In genomic region chr14:54816450-54816849, GRCh38 we compare ENCODE assay signal across 26 cellular contexts.
"Had no signal": no experiment of that assay in that cellular context is flagged by ENCODE, and none has a peak within 500 bp of the region (broad histone marks: within the 10 kb centered on the region; RNA-seq: fewer than 3 reads in every experiment).

No MANE protein-coding gene starts in this region.

- DNase-seq: colonic mucosa; cortex of kidney; effector CD8-positive, alpha-beta T cell; effector memory CD8-positive, alpha-beta T cell; endodermal cell; erythroblast; esophagus squamous epithelium; foreskin fibroblast; foreskin melanocyte; gastrocnemius medialis; glutamatergic neuron; head of caudate nucleus; heart right ventricle; hippocampal formation; left cardiac atrium; left lung; left ventricle myocardium superior; lower lobe of right lung; mesenchymal stem cell; mucosa of descending colon; naive B cell had no signal

- H3K9me3 ChIP-seq: colonic mucosa, esophagus squamous epithelium, gastrocnemius medialis, heart right ventricle, left lung, lower lobe of right lung, mucosa of descending colon had no signal

- H3K27me3 ChIP-seq: colonic mucosa, gastrocnemius medialis, heart right ventricle, left lung had no signal

- ATAC-seq: effector memory CD8-positive, alpha-beta T cell; esophagus mucosa; gastrocnemius medialis; heart right ventricle; left cardiac atrium; left lung; left ventricle myocardium superior; lower lobe of right lung; mucosa of descending colon had no signal

- FAIRE-seq: endometrium, islet of Langerhans, keratinocyte had no signal

- H3K36me3 ChIP-seq: colonic mucosa, esophagus squamous epithelium, gastrocnemius medialis, heart right ventricle, left lung, lower lobe of right lung had no signal

- H3K4me3 ChIP-seq: colonic mucosa, esophagus squamous epithelium, gastrocnemius medialis, heart right ventricle, left lung, lower lobe of right lung, mucosa of descending colon had no signal

- H3K4me1 ChIP-seq: colonic mucosa, esophagus squamous epithelium, gastrocnemius medialis, heart right ventricle, left lung, lower lobe of right lung had no signal

- H3K27ac ChIP-seq: colonic mucosa, epithelial cell of prostate, esophagus squamous epithelium, gastrocnemius medialis, heart right ventricle, left lung, lower lobe of right lung had no signal
